ENCODE assay signal across 8 cellular contexts in the genomic region with DNA sequence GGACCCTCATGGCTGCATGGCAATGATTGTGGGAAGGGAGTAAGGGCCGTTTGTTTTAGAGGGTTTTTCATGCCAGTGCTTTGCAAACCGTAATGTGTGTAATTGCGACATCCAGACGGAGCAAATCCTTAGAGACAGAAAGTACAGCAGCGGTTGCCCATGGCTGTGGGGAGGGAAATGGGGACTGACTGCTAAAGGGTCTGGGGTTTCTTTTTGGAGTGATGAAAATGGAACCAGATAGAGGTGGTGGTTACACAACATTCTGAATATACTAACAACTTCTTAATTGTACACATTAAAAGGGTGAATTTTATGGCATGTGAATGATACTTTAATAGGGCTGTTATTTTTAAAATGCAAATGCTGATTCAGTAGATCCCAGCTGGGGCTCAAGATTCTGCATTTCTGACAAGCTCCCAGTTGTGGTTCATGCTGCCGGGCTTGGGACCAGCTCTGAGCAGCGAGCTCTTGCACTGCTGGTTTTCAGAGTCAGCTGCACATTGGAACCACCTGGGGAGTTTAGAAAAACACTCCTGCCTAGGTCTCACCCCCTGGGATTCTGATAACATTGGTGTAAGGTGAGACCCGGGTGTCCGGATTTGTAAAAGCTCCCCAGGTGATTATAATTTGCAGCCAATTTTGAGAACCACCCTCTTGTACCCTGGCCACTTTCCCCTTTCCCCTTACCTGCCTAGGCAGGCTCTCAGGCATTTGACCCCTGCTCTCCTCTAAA. TPM values are rescaled to one million over a fixed set of nuclear protein-coding genes. Genes with fewer than 3 reads are reported as not detected.
A peak's percentile ranks its signal among the peaks of the same experiment; 100 is the strongest.
DNase-seq lines count a peak whose midpoint lies in the region; ATAC-seq and TF ChIP-seq lines count a peak whose summit lies in the region.

No MANE protein-coding gene starts in this region.

- no peak overlapping the region; the same call in 1 of the 2 replicates for H3K14ac ChIP-seq in IMR-90 (replicated peaks; ENCODE audit: low read depth, low read length)

- peaks cover 6% of the 10 kb centered on the region for H3K27me3 ChIP-seq in A673 (replicated peaks; ENCODE audit: insufficient read depth, low read depth, low read length, poor library complexity)
- H3K27me3 ChIP-seq in IMR-90 (ENCODE audit: control insufficient read depth, insufficient read depth, low read length), result peaks cover 19% of the 10 kb centered on the region
- H3K27me3 ChIP-seq in WERI-Rb-1 (ENCODE audit: insufficient read depth, low read depth, severe bottlenecking), result peaks cover 13% of the 10 kb centered on the region

- no peak overlapping the region for H2BK120ac ChIP-seq in IMR-90 (ENCODE audit: low read depth, low read length)

- H3K56ac ChIP-seq in IMR-90 (ENCODE audit: extremely low read depth, insufficient read depth, low read length), result no peak overlapping the region

- H2AFZ ChIP-seq in IMR-90 (replicated peaks; ENCODE audit: low read length, poor library complexity), result peak overlapping the region; percentile 89

- in situ Hi-C loops in IMR-90 (cut with MboI; ENCODE audit: low sequenced_read_pairs), result loop anchor here (5.0 kb wide), 1 partner anchor 41 kb away; no protein-coding TSS in a partner anchor

- intact Hi-C loops in A673 (cut with micrococcal nuclease; ENCODE audit: unreplicated experiment), result loop anchor here (2.0 to 5.0 kb wide), 2 partner anchors 41 to 101 kb away; partner anchors contain the start of gene NCBP2L
- intact Hi-C loops in IMR-90 (cut with micrococcal nuclease), result loop anchor here (2.0 to 5.0 kb wide), 2 partner anchors 41 to 101 kb away; partner anchors contain the start of genes NCBP2L and TSC22D3

- H3K36me3 ChIP-seq in A673 (ENCODE audit: insufficient read depth, low read length, poor library complexity, severe bottlenecking), result no peaks in the 10 kb centered on the region
- no peaks in the 10 kb centered on the region for H3K36me3 ChIP-seq in IMR-90 (ENCODE audit: control insufficient read depth, insufficient read depth, low read length)
- H3K36me3 ChIP-seq in WERI-Rb-1, result no peaks in the 10 kb centered on the region

- H2AK5ac ChIP-seq in IMR-90 (ENCODE audit: low read depth, low read length), result no peak overlapping the region

- BruUV-seq in A673 (replicated peaks; lab: Mats Ljungman, UMichigan), result no TSS peak
- BruUV-seq in IMR-90 (replicated peaks; lab: Mats Ljungman, UMichigan), result no TSS peak

- no peak for TF ChIP-seq RAD21 in IMR-90 (IDR thresholded peaks at IDR 0.05; ENCODE audit: low read length)

- peak; percentile 55 for DNase-seq in A673 (ENCODE audit: low spot score)
- peak; percentile 35 for DNase-seq in IMR-90
- no peak for DNase-seq in WERI-Rb-1
- DNase-seq in fibroblast of peridontal ligament (ENCODE audit: extremely low read depth), result peak; percentile 55
- DNase-seq in renal cortical epithelial cell (ENCODE audit: low read depth), result peak; percentile 68
- no peak for DNase-seq in stimulated activated CD4-positive, alpha-beta T cell treated with anti-CD3 and anti-CD28 coated beads, Interleukin-4, amount 100 ng/mL, for 24 hours

- peak overlapping the region; percentile 19; the same call in 1 of the 2 replicates for H3K23ac ChIP-seq in IMR-90 (ENCODE audit: low read depth, low read length)

- no peak; the same call in 1 of the 2 replicates for TF ChIP-seq POLR2A in IMR-90 (IDR thresholded peaks at IDR 0.05; ENCODE audit: low read depth, low read length)

- POLR2A ChIA-PET in A673 (lab: Charles Lee; ENCODE audit: low non-redundant PET), result no interaction called here
- POLR2A ChIA-PET in IMR-90 (lab: Charles Lee; ENCODE audit: unreplicated experiment), result no interaction called here

- CTCF ChIA-PET in A673 (lab: Charles Lee) (no interaction called here), IMR-90 (lab: Yijun Ruan, JAX) (interaction anchor here (0.6 to 0.7 kb wide), 2 partner anchors 19 to 73 kb away, joined by 3 to 4 read pairs; no protein-coding TSS in a partner anchor)

- H3K4me3 ChIP-seq in A673 (ENCODE audit: low read depth, low read length, poor library complexity, severe bottlenecking), result peak overlapping the region; percentile 49
- H3K4me3 ChIP-seq in IMR-90 (ENCODE audit: insufficient read depth, low read depth, low read length), result peak overlapping the region; percentile 42
- peak overlapping the region; percentile 27 for H3K4me3 ChIP-seq in WERI-Rb-1 (ENCODE audit: low read depth, low read length)

- H3K4me2 ChIP-seq in IMR-90 (ENCODE audit: low read depth, low read length), result peak overlapping the region; percentile 68

- H3K9me1 ChIP-seq in IMR-90 (ENCODE audit: insufficient read depth, low read length), result no peaks in the 10 kb centered on the region

- no peak overlapping the region for H2BK15ac ChIP-seq in IMR-90 (ENCODE audit: low read depth, low read length)

- H3K4me1 ChIP-seq in A673 (ENCODE audit: insufficient read depth, low read length, poor library complexity, severe bottlenecking) (peaks cover 26% of the 10 kb centered on the region), IMR-90 (ENCODE audit: control insufficient read depth, insufficient read depth, low read length) (0 out of 2 replicates have a peak, but pooled peaks cover 1% of the 10 kb centered on the region)

- peak; percentile 18; the same call in 1 of the 2 replicates for ATAC-seq in IMR-90 (ENCODE audit: low read depth)
- ATAC-seq in HG03139 (IDR thresholded peaks at IDR 0.05; ENCODE audit: unreplicated experiment), result no peak
- ATAC-seq in GM19351 (IDR thresholded peaks at IDR 0.05; ENCODE audit: unreplicated experiment), result no peak

- no peak overlapping the region for H3K27ac ChIP-seq in A673 (ENCODE audit: low read depth, low read length, poor library complexity, severe bottlenecking)
- peak overlapping the region; percentile 23; the same call in 1 of the 2 replicates for H3K27ac ChIP-seq in IMR-90 (ENCODE audit: insufficient read depth, low read length)
- H3K27ac ChIP-seq in WERI-Rb-1, result no peak overlapping the region

- H3K9me3 ChIP-seq in A673 (ENCODE audit: low read depth, low read length, poor library complexity, severe bottlenecking) (no peaks in the 10 kb centered on the region), IMR-90 (ENCODE audit: control insufficient read depth, insufficient read depth, low read length) (no peaks in the 10 kb centered on the region), WERI-Rb-1 (ENCODE audit: severe bottlenecking) (no peaks in the 10 kb centered on the region)

- no peak for TF ChIP-seq CTCF in A673 (conservative IDR thresholded peaks at IDR 0.05; ENCODE audit: low read depth, low read length)
- TF ChIP-seq CTCF in IMR-90 (conservative IDR thresholded peaks at IDR 0.05; ENCODE audit: low read depth, low read length), result no peak
- TF ChIP-seq CTCF in WERI-Rb-1 (IDR thresholded peaks at IDR 0.05; ENCODE audit: low read depth, low read length), result no peak

- peak overlapping the region; percentile 44 for H2AK9ac ChIP-seq in IMR-90 (replicated peaks; ENCODE audit: low read depth, low read length, poor library complexity)

- peak overlapping the region; percentile 35 for H3K9ac ChIP-seq in IMR-90 (ENCODE audit: low read depth, low read length)

- WGBS in IMR-90 (ENCODE audit: extremely low coverage in 2 of 2, insufficient read length in 1 of 2), 2 experiments, result 0% methylated on average over 2 of the region's 9 CpGs; no CpG with 5 or more reads in 1 of the 2 experiments

- H4K91ac ChIP-seq in IMR-90 (ENCODE audit: insufficient read depth, low read depth, low read length), result no peak overlapping the region

- H2BK20ac ChIP-seq in IMR-90 (ENCODE audit: low read depth, low read length), result no peak overlapping the region

- no peak overlapping the region for H4K8ac ChIP-seq in IMR-90 (ENCODE audit: low read depth in 2 of 2, low read length in 2 of 2)

- no peak overlapping the region for H2BK5ac ChIP-seq in IMR-90 (ENCODE audit: low read depth, low read length, poor library complexity, severe bottlenecking)

- H4K20me1 ChIP-seq in IMR-90 (ENCODE audit: insufficient read depth, low read length), result no peaks in the 10 kb centered on the region

- H3K18ac ChIP-seq in IMR-90 (ENCODE audit: low read depth, low read length), result no peak overlapping the region

- no peaks in the 10 kb centered on the region for H3K79me1 ChIP-seq in IMR-90 (ENCODE audit: low read depth in 1 of 2, low read length in 2 of 2)

- 0 out of 2 replicates have a peak overlapping the region, but pooled peaks have one; percentile 52 for H3K4ac ChIP-seq in IMR-90 (ENCODE audit: low read depth, low read length)

- no peak overlapping the region for H4K5ac ChIP-seq in IMR-90 (ENCODE audit: low read depth, low read length)

- dilution Hi-C loops in IMR-90 (cut with HindIII; ENCODE audit: low sequenced_read_pairs, unreplicated experiment), result no loop called here

TF ChIP-seq in IMR-90, 13 proteins besides CTCF, POLR2A, EP300 and RAD21:
- TF ChIP-seq MXI1 (IDR thresholded peaks at IDR 0.05; ENCODE audit: borderline replicate concordance, low read depth, low read length) (no peak), BHLHE40 (IDR thresholded peaks at IDR 0.05; ENCODE audit: low read depth, low read length) (no peak), CHD1 (IDR thresholded peaks at IDR 0.05; ENCODE audit: low read depth, low read length) (no peak), NFE2L2 (IDR thresholded peaks at IDR 0.05; ENCODE audit: low read depth, low read length) (no peak), MAFK (IDR thresholded peaks at IDR 0.05; ENCODE audit: low read depth, low read length) (peak; percentile 29; the same call in 1 of the 2 replicates), CEBPB (IDR thresholded peaks at IDR 0.05; ENCODE audit: low read depth, low read length) (peak; percentile 93)

RNA-seq across cellular contexts. Expression of gene PRPS1, which starts 47.7 kb away (rescaled TPM):
- total RNA-seq in A673 (2021) (87.3 and 88.1 TPM in 2 replicates), IMR-90 (2012; rRNA removed) (137 and 162 TPM in 2 replicates), renal cortical epithelial cell (74.9 and 89.8 TPM in 2 replicates)
- 113 and 118 TPM in 2 replicates for polyA plus RNA-seq in IMR-90 (2012; rRNA removed)
- polyA plus RNA-seq in IMR-90 (2012; cell fraction: cytosol; rRNA removed), result 38.7 and 103 TPM in 2 replicates
- 19.0 and 61.9 TPM in 2 replicates for polyA plus RNA-seq in IMR-90 (2012; cell fraction: nucleus; rRNA removed; ENCODE audit: low replicate concordance)

Comparison
In these comparisons a context has a peak if more than half of its experiments do, and no peak if none do; other contexts are left out.
1. DNase-seq: peak in A673 (single experiment), IMR-90 (single experiment), fibroblast of peridontal ligament (single experiment) and renal cortical epithelial cell (single experiment); none in WERI-Rb-1 (single experiment) and stimulated activated CD4-positive, alpha-beta T cell treated with anti-CD3 and anti-CD28 coated beads, Interleukin-4, amount 100 ng/mL, for 24 hours (single experiment).
2. Peak in every context shown above with its lines, with median percentiles within 50 percentile points of each other: H3K4me3 ChIP-seq.